8 cellular contexts compared by ENCODE assay signal in the genomic region with DNA sequence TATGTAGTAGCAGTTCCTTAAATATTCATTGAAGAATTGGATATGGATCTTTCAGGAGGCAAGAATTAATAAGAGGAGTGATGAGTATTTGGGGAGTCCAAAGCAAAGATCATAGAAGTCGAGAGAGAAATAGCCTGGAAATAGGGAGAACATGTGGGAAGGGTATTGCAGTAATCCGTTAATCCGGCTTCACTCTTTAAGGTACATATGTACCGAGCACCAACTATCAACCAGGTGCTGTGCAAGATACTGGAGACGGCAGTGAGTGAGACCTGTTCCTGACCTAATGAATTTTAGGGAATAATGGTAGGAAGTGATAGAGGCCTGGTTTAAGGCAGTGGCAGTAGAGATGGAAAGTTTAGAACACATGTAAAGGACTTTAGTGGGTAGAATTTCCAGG. TPM values are rescaled to one million over a fixed set of nuclear protein-coding genes. Genes with fewer than 3 reads are reported as not detected.
DNase-seq lines count a peak whose midpoint lies in the region; ATAC-seq and TF ChIP-seq lines count a peak whose summit lies in the region.

No MANE protein-coding gene starts in this region.

- ATAC-seq in DND-41 (ENCODE audit: insufficient read depth, low read depth) (no peak), Panc1 (no peak), GM19351 (IDR thresholded peaks at IDR 0.05; ENCODE audit: unreplicated experiment) (no peak), HG02763 (IDR thresholded peaks at IDR 0.05; ENCODE audit: unreplicated experiment) (no peak), HG03520 (IDR thresholded peaks at IDR 0.05; ENCODE audit: unreplicated experiment) (no peak)

- H3K79me2 ChIP-seq in DND-41 (ENCODE audit: insufficient read depth, low read length) (peaks cover 60% of the 10 kb centered on the region), trophoblast cell (ENCODE audit: control insufficient read depth, insufficient read depth, low read length, poor library complexity) (peaks cover 30% of the 10 kb centered on the region)

- H3K9ac ChIP-seq in DND-41 (ENCODE audit: low read depth, low read length) = peak overlapping the region; percentile 88
- no peak overlapping the region for H3K9ac ChIP-seq in trophoblast cell (ENCODE audit: low read length)

- H3K4me3 ChIP-seq in DND-41 (ENCODE audit: low read depth in 1 of 2, low read length in 2 of 2) (peak overlapping the region; percentile 55 to 76), Panc1 (ENCODE audit: low read depth in 2 of 2, low read length in 2 of 2) (peak overlapping the region; percentile 72 to 80), epithelial cell of esophagus (ENCODE audit: low read length) (peak overlapping the region; percentile 77), trophoblast cell (ENCODE audit: low read depth, low read length) (no peak overlapping the region)

- H2BK5ac ChIP-seq in trophoblast cell (ENCODE audit: low read depth, low read length, poor library complexity) = no peak overlapping the region

- no peak overlapping the region for H3K23ac ChIP-seq in trophoblast cell (ENCODE audit: low read length)

- no peak overlapping the region for H2BK12ac ChIP-seq in trophoblast cell (ENCODE audit: low read length)

- H3K14ac ChIP-seq in trophoblast cell (ENCODE audit: low read length) = no peak overlapping the region

- H2BK120ac ChIP-seq in trophoblast cell (ENCODE audit: insufficient read depth, low read length, poor library complexity) = no peak overlapping the region

- DNase-seq in DND-41 (no peak), Panc1 (ENCODE audit: low read depth, low spot score) (no peak), epithelial cell of esophagus (ENCODE audit: low read depth) (no peak), trophoblast cell (no peak), C1 segment of cervical spinal cord (lab: John Stamatoyannopoulos, UW) (no peak)

- H3K18ac ChIP-seq in trophoblast cell (ENCODE audit: low read length) = no peak overlapping the region

- intact Hi-C loops in Panc1 (cut with micrococcal nuclease; ENCODE audit: unreplicated experiment) = no loop called here

- H3K79me1 ChIP-seq in trophoblast cell (ENCODE audit: low read length) = peaks cover 17% of the 10 kb centered on the region

- CTCF ChIA-PET in Panc1 (lab: Charles Lee) = no interaction called here

- H3K4me1 ChIP-seq in DND-41 (ENCODE audit: insufficient read depth, low read length) (peaks cover 43% of the 10 kb centered on the region), Panc1 (ENCODE audit: control insufficient read depth, insufficient read depth, low read length) (peaks cover 16% of the 10 kb centered on the region), trophoblast cell (ENCODE audit: control insufficient read depth in 1 of 2, insufficient read depth in 2 of 2, low read length in 2 of 2) (peaks cover 6 to 10% of the 10 kb centered on the region in 2 experiments)

- POLR2A ChIA-PET in Panc1 (lab: Charles Lee) = no interaction called here

- H4K8ac ChIP-seq in trophoblast cell (ENCODE audit: low read depth, low read length) = no peak overlapping the region

- H2AFZ ChIP-seq in DND-41 (ENCODE audit: low read depth, low read length) = peak overlapping the region; percentile 85; the same call in 1 of the 2 replicates
- H2AFZ ChIP-seq in trophoblast cell (ENCODE audit: insufficient read depth, low read length, poor library complexity) = no peak overlapping the region

- no peak overlapping the region for H4K12ac ChIP-seq in trophoblast cell (ENCODE audit: low read depth, low read length)

- TSS peak; percentile 90 for BruUV-seq in Panc1 (replicated peaks; lab: Mats Ljungman, UMichigan)

- in situ Hi-C loops in Panc1 (cut with HindIII; ENCODE audit: low pct_unique_long_range_greater_than_20kb, low sequenced_read_pairs) = no loop called here

- H4K91ac ChIP-seq in trophoblast cell (ENCODE audit: low read depth, low read length) = no peak overlapping the region

- no peak for TF ChIP-seq CTCF in DND-41 (IDR thresholded peaks at IDR 0.05; ENCODE audit: borderline replicate concordance, extremely low read depth, low read length, poor library complexity, severe bottlenecking)
- TF ChIP-seq CTCF in Panc1 (IDR thresholded peaks at IDR 0.05) = no peak
- TF ChIP-seq CTCF in epithelial cell of esophagus (IDR thresholded peaks at IDR 0.05; ENCODE audit: insufficient read depth, low read depth, low read length, missing control alignments) = no peak

- peaks cover 25% of the 10 kb centered on the region for H4K20me1 ChIP-seq in DND-41 (ENCODE audit: insufficient read depth, low read length)

- no peak overlapping the region for H3K4ac ChIP-seq in trophoblast cell (ENCODE audit: low read depth, low read length)

- no peaks in the 10 kb centered on the region for H3K27me3 ChIP-seq in DND-41 (ENCODE audit: insufficient read depth, low read length, poor library complexity)
- H3K27me3 ChIP-seq in Panc1 (ENCODE audit: control insufficient read depth, insufficient read depth, low read length) = no peaks in the 10 kb centered on the region
- no peaks in the 10 kb centered on the region for H3K27me3 ChIP-seq in trophoblast cell (ENCODE audit: insufficient read depth, low read length)

- H3K4me2 ChIP-seq in DND-41 (ENCODE audit: insufficient read depth, low read length) (peak overlapping the region; percentile 79), trophoblast cell (ENCODE audit: low read length) (peak overlapping the region; percentile 98)

- H3K9me3 ChIP-seq in DND-41 (ENCODE audit: insufficient read depth, low read length, severe bottlenecking) (no peaks in the 10 kb centered on the region), Panc1 (ENCODE audit: control insufficient read depth, insufficient read depth, low read depth, low read length) (no peaks in the 10 kb centered on the region), trophoblast cell (ENCODE audit: insufficient read depth, low read depth, low read length) (peaks cover 1% of the 10 kb centered on the region)

- peak overlapping the region; percentile 97 for H3K27ac ChIP-seq in DND-41 (ENCODE audit: low read length)
- H3K27ac ChIP-seq in Panc1 (ENCODE audit: low read length) = peak overlapping the region; percentile 92
- no peak overlapping the region for H3K27ac ChIP-seq in trophoblast cell (ENCODE audit: low read depth, low read length)

- H3K36me3 ChIP-seq in DND-41 (ENCODE audit: insufficient read depth, low read length) (peaks cover 47% of the 10 kb centered on the region), Panc1 (ENCODE audit: control insufficient read depth, insufficient read depth, low read length) (peaks cover 6% of the 10 kb centered on the region), trophoblast cell (ENCODE audit: control insufficient read depth in 1 of 2, insufficient read depth in 2 of 2, low read length in 2 of 2) (peaks cover 18 to 25% of the 10 kb centered on the region in 2 experiments)

- no CpG with 5 or more reads among the region's 5 CpGs for WGBS in trophoblast cell (ENCODE audit: extremely low coverage, insufficient coverage, insufficient read length)

- no peak overlapping the region for H2AK5ac ChIP-seq in trophoblast cell (ENCODE audit: low read length)

RNA-seq across cellular contexts. Expression of a gene that starts 1.1 kb away (rescaled TPM):
- 89.5 TPM for total RNA-seq in Panc1 (2021; ENCODE audit: unreplicated experiment)
- 100 TPM for polyA plus RNA-seq in Panc1 (2012; ENCODE audit: insufficient read length)
- 47.1 and 48.7 TPM in 2 replicates for polyA plus RNA-seq in trophoblast cell (2013)

RNA-seq across cellular contexts. Expression of a gene that starts 1.5 kb away (rescaled TPM):
- 132 TPM for total RNA-seq in Panc1 (2021; ENCODE audit: unreplicated experiment)
- 151 TPM for polyA plus RNA-seq in Panc1 (2012; ENCODE audit: insufficient read length)
- 137 and 140 TPM in 2 replicates for polyA plus RNA-seq in trophoblast cell (2013)

RNA-seq across cellular contexts. Expression of a gene that starts 9.2 kb away (rescaled TPM):
- 43.1 TPM for total RNA-seq in Panc1 (2021; ENCODE audit: unreplicated experiment)
- polyA plus RNA-seq in Panc1 (2012; ENCODE audit: insufficient read length) = 75.3 TPM
- polyA plus RNA-seq in trophoblast cell (2013) = 109 and 117 TPM in 2 replicates

RNA-seq across cellular contexts. Expression of a gene that starts 10.8 kb away (rescaled TPM):
- total RNA-seq in Panc1 (2021; ENCODE audit: unreplicated experiment) = 289 TPM
- polyA plus RNA-seq in Panc1 (2012; ENCODE audit: insufficient read length) = 175 TPM
- polyA plus RNA-seq in trophoblast cell (2013) = 1,014 and 1,021 TPM in 2 replicates

RNA-seq across cellular contexts. Expression of a gene that starts 13.8 kb away (rescaled TPM):
- 69.3 TPM for total RNA-seq in Panc1 (2021; ENCODE audit: unreplicated experiment)
- polyA plus RNA-seq in Panc1 (2012; ENCODE audit: insufficient read length) = 68.6 TPM
- 127 and 128 TPM in 2 replicates for polyA plus RNA-seq in trophoblast cell (2013)
